Comparison of ENCODE assay signal across 8 cellular contexts in genomic region chr10:12448729-12449391, GRCh38.
DNase-seq lines count a peak whose midpoint lies in the region; ATAC-seq and TF ChIP-seq lines count a peak whose summit lies in the region.

No MANE protein-coding gene starts in this region.

- H4K20me1 ChIP-seq in smooth muscle cell (ENCODE audit: low read depth) = no peaks in the 10 kb centered on the region

- peak; percentile 69 to 94 (median 88) for DNase-seq in CD4-positive, CD25-positive, alpha-beta regulatory T cell
- DNase-seq in LoVo (ENCODE audit: low spot score) (peak; percentile 72), coronary artery (ENCODE audit: low spot score) (no peak), smooth muscle cell (lab: John Stamatoyannopoulos, UW; ENCODE audit: unreplicated experiment) (no peak), NCI-H524 treated with DMSO at 0.1 percent for 48 hours (lab: John Stamatoyannopoulos, UW) (no peak), putamen (ENCODE audit: low spot score) (no peak)
- DNase-seq in activated CD4-positive, alpha-beta T cell treated with anti-CD3 and anti-CD28 coated beads for 36 hours = peak; percentile 86

- H3K27ac Mint-ChIP-seq in CD4-positive, CD25-positive, alpha-beta regulatory T cell = peak overlapping the region; percentile 96 to 99 (median 96)
- peak overlapping the region; percentile 92 for H3K27ac Mint-ChIP-seq in activated CD4-positive, alpha-beta T cell treated with anti-CD3 and anti-CD28 coated beads for 36 hours

- 53% methylated on average over 18 of the region's 18 CpGs for WGBS in smooth muscle cell (ENCODE audit: low lambda C conversion rate)

- peak overlapping the region; percentile 68 for H3K4me2 ChIP-seq in smooth muscle cell

- ATAC-seq in CD4-positive, CD25-positive, alpha-beta regulatory T cell (ENCODE audit: low read depth in 2 of 2) = peak; percentile 92 to 95
- peak; percentile 81 for ATAC-seq in GM21528 (IDR thresholded peaks at IDR 0.05; ENCODE audit: low FRiP score, unreplicated experiment)
- peak; percentile 94 for ATAC-seq in activated CD4-positive, alpha-beta T cell treated with anti-CD3 and anti-CD28 coated beads for 36 hours

- peaks cover 0 to 1% (median 0%) of the 10 kb centered on the region in 7 donors for H3K9me3 Mint-ChIP-seq in CD4-positive, CD25-positive, alpha-beta regulatory T cell
- H3K9me3 Mint-ChIP-seq in activated CD4-positive, alpha-beta T cell treated with anti-CD3 and anti-CD28 coated beads for 36 hours (ENCODE audit: low read depth) = peaks cover 9% of the 10 kb centered on the region

- POLR2A ChIA-PET in activated CD4-positive, alpha-beta T cell treated with anti-CD3 and anti-CD28 coated beads for 36 hours (lab: Charles Lee) = interaction anchor here (0.6 to 1.3 kb wide), 2 partner anchors 125 to 207 kb away, joined by 3 read pairs; no protein-coding TSS in a partner anchor

- peak overlapping the region; percentile 61 for H3K4me3 ChIP-seq in CD4-positive, CD25-positive, alpha-beta regulatory T cell (ENCODE audit: low read depth, low read length)
- H3K4me3 ChIP-seq in coronary artery (no peak overlapping the region), smooth muscle cell (no peak overlapping the region)

- H3K36me3 Mint-ChIP-seq in CD4-positive, CD25-positive, alpha-beta regulatory T cell = no peaks in the 10 kb centered on the region
- H3K36me3 Mint-ChIP-seq in activated CD4-positive, alpha-beta T cell treated with anti-CD3 and anti-CD28 coated beads for 36 hours (ENCODE audit: low read depth) = peaks cover 7% of the 10 kb centered on the region

- H3F3A ChIP-seq in smooth muscle cell (ENCODE audit: low read depth) = no peaks in the 10 kb centered on the region

- no peak for TF ChIP-seq CTCF in coronary artery (IDR thresholded peaks at IDR 0.05)
- TF ChIP-seq CTCF in smooth muscle cell (IDR thresholded peaks at IDR 0.05; ENCODE audit: borderline replicate concordance, insufficient read depth, poor library complexity, severe bottlenecking) = no peak

- peak overlapping the region; percentile 36 to 85 (median 72) for H3K4me3 Mint-ChIP-seq in CD4-positive, CD25-positive, alpha-beta regulatory T cell
- peak overlapping the region; percentile 68 for H3K4me3 Mint-ChIP-seq in activated CD4-positive, alpha-beta T cell treated with anti-CD3 and anti-CD28 coated beads for 36 hours

- intact Hi-C loops in activated CD4-positive, alpha-beta T cell treated with anti-CD3 and anti-CD28 coated beads for 36 hours (cut with DNase I, micrococcal nuclease) = loop anchor here (1.0 to 5.0 kb wide), 12 partner anchors 30 to 333 kb away; partner anchors contain the start of genes CAMK1D (in 2 of the 2), CDC123 (in 1 of the 2) and NUDT5 (in 1 of the 2)

- peak overlapping the region; percentile 73 for H3K27ac ChIP-seq in CD4-positive, CD25-positive, alpha-beta regulatory T cell (ENCODE audit: insufficient read depth, low read length, poor library complexity, severe bottlenecking)
- H3K27ac ChIP-seq in coronary artery = peak overlapping the region; percentile 15 to 49
- peak overlapping the region; percentile 93 for H3K27ac ChIP-seq in smooth muscle cell (ENCODE audit: low read depth)

- no peaks in the 10 kb centered on the region for H3K9me3 ChIP-seq in CD4-positive, CD25-positive, alpha-beta regulatory T cell (ENCODE audit: control insufficient read depth in 2 of 2, low read length in 2 of 2)
- no peaks in the 10 kb centered on the region for H3K9me3 ChIP-seq in smooth muscle cell (replicated peaks; ENCODE audit: low read depth)

- H3K27me3 Mint-ChIP-seq in CD4-positive, CD25-positive, alpha-beta regulatory T cell = no peaks in the 10 kb centered on the region
- no peaks in the 10 kb centered on the region for H3K27me3 Mint-ChIP-seq in activated CD4-positive, alpha-beta T cell treated with anti-CD3 and anti-CD28 coated beads for 36 hours

- no peaks in the 10 kb centered on the region for H3K79me2 ChIP-seq in smooth muscle cell (ENCODE audit: low read depth)

- no peaks in the 10 kb centered on the region for H3K27me3 ChIP-seq in CD4-positive, CD25-positive, alpha-beta regulatory T cell (ENCODE audit: control insufficient read depth, insufficient read depth, low read length)
- no peaks in the 10 kb centered on the region for H3K27me3 ChIP-seq in smooth muscle cell (ENCODE audit: low read depth)

- peak overlapping the region; percentile 67 for H3K9ac ChIP-seq in smooth muscle cell (ENCODE audit: low read depth)

- peaks cover 21 to 55% (median 38%) of the 10 kb centered on the region in 4 donors for H3K4me1 Mint-ChIP-seq in CD4-positive, CD25-positive, alpha-beta regulatory T cell
- H3K4me1 Mint-ChIP-seq in activated CD4-positive, alpha-beta T cell treated with anti-CD3 and anti-CD28 coated beads for 36 hours = peaks cover 43% of the 10 kb centered on the region

- CTCF ChIA-PET in activated CD4-positive, alpha-beta T cell treated with anti-CD3 and anti-CD28 coated beads for 36 hours (lab: Charles Lee) = interaction anchor here (0.6 to 1.9 kb wide), 4 partner anchors 21 to 262 kb away, joined by 3 to 7 read pairs (median 4); no protein-coding TSS in a partner anchor

- no peaks in the 10 kb centered on the region for H3K36me3 ChIP-seq in CD4-positive, CD25-positive, alpha-beta regulatory T cell (ENCODE audit: control insufficient read depth, insufficient read depth, low read length)
- H3K36me3 ChIP-seq in smooth muscle cell (ENCODE audit: low read depth) = no peaks in the 10 kb centered on the region

- peaks cover 10% of the 10 kb centered on the region for H3K4me1 ChIP-seq in CD4-positive, CD25-positive, alpha-beta regulatory T cell (ENCODE audit: control insufficient read depth, insufficient read depth, low read length, poor library complexity, severe bottlenecking)
- no peaks in the 10 kb centered on the region for H3K4me1 ChIP-seq in smooth muscle cell (ENCODE audit: low read depth)

- no peak overlapping the region for H2AFZ ChIP-seq in smooth muscle cell (ENCODE audit: low read depth)

Comparison
In these comparisons a context has a peak if more than half of its experiments do, and no peak if none do; other contexts are left out.
1. DNase-seq: peak in CD4-positive, CD25-positive, alpha-beta regulatory T cell (3 of 3), LoVo (single experiment) and activated CD4-positive, alpha-beta T cell treated with anti-CD3 and anti-CD28 coated beads for 36 hours (single experiment); none in coronary artery (single experiment), smooth muscle cell (single experiment), NCI-H524 treated with DMSO at 0.1 percent for 48 hours (single experiment) and putamen (single experiment).
2. H3K27ac ChIP-seq: peak in every context shown above with its lines; median percentile 93 in smooth muscle cell; 73 in CD4-positive, CD25-positive, alpha-beta regulatory T cell; 32 in coronary artery.
3. Peak in every context shown above with its lines, with median percentiles within 50 percentile points of each other: ATAC-seq.